8 cellular contexts compared by ENCODE assay signal in the genomic region with DNA sequence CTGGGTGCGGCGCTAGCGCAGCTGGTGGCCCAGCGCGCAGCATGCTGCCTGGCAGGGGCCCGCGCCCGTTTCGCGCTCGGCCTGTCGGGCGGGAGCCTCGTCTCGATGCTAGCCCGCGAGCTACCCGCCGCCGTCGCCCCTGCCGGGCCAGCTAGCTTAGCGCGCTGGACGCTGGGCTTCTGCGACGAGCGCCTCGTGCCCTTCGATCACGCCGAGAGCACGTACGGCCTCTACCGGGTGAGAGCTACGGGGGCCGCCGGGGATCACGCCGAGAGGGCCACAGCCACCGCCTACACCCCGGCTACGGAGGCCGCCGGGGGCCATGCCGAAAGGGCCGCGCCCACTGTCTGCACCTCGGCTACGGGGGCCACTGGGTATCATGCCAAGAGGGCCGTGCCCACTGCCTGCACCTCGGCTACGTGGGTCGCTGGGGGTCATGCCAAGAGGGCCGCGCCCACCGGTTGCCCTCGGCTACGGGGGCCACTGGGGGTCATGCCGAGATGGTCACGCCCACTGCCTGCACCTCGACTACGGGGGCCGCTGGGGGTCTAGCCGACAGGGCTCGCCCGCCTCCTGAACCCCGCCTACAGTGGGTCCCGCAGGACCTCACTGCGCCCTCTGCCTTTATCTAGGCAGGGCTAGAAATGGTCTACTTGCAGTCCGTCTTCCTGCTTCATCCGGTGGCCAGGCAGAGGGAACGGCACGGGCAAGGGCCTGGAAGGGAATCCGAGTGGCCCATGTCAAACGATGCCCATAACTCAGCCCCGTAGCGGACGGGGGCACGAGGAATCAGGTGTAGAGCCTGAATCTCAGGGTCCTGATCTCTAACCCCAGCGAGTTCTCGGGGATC. TPM values are rescaled to one million over a fixed set of nuclear protein-coding genes. Genes with fewer than 3 reads are reported as not detected.
A peak's percentile ranks its signal among the peaks of the same experiment; 100 is the strongest.
DNase-seq lines count a peak whose midpoint lies in the region; ATAC-seq and TF ChIP-seq lines count a peak whose summit lies in the region.

No MANE protein-coding gene starts in this region.

- peak overlapping the region; percentile 78 for H3K4me3 ChIP-seq in GM23338

- peak overlapping the region; percentile 90 for H3K4me2 ChIP-seq in GM23338

- peaks cover 13% of the 10 kb centered on the region for H3F3A ChIP-seq in GM23338 (replicated peaks; ENCODE audit: low read depth)

- H3K27me3 Mint-ChIP-seq in GM23338 (ENCODE audit: insufficient read depth, low read depth, poor library complexity) (peaks cover 19% of the 10 kb centered on the region), type B pancreatic cell (no peaks in the 10 kb centered on the region)
- no peaks in the 10 kb centered on the region for H3K27me3 Mint-ChIP-seq in activated naive CD8-positive, alpha-beta T cell treated with anti-CD3 and anti-CD28 coated beads for 36 hours

- in situ Hi-C loops in G401 (cut with HindIII; ENCODE audit: low sequenced_read_pairs): no loop called here

- H3K4me1 ChIP-seq in GM23338 (ENCODE audit: insufficient read depth): peaks cover 11% of the 10 kb centered on the region

- no peaks in the 10 kb centered on the region for H3K27me3 ChIP-seq in GM23338 (ENCODE audit: insufficient read depth)

- H3K27ac Mint-ChIP-seq in GM23338: no peak overlapping the region; the same call in 1 of the 2 replicates
- peak overlapping the region; percentile 99 for H3K27ac Mint-ChIP-seq in activated naive CD8-positive, alpha-beta T cell treated with anti-CD3 and anti-CD28 coated beads for 36 hours
- peak overlapping the region; percentile 88 for H3K27ac Mint-ChIP-seq in type B pancreatic cell

- TF ChIP-seq CTCF in GM23338 (conservative IDR thresholded peaks at IDR 0.05; ENCODE audit: low read depth in 2 of 2) (peak; percentile 30 to 66), type B pancreatic cell (conservative IDR thresholded peaks at IDR 0.05) (no peak)

- H3K9me2 ChIP-seq in GM23338 (ENCODE audit: insufficient read depth): no peaks in the 10 kb centered on the region

- intact Hi-C loops in cardiac septum (cut with DNase I): loop anchor here (2.0 kb wide), 1 partner anchor 43 kb away; a partner anchor contains a TSS
- intact Hi-C loops in posterior cingulate gyrus (cut with DNase I): loop anchor here (1.0 to 5.0 kb wide), 3 partner anchors 41 to 420 kb away; a partner anchor contains a TSS

- peak; percentile 81 for DNase-seq in G401 (ENCODE audit: low spot score)
- DNase-seq in GM23338 (ENCODE audit: low spot score): peak; percentile 94
- DNase-seq in Kasumi-1 (lab: John Stamatoyannopoulos, UW): peak; percentile 83 to 88
- DNase-seq in SKM-1 (lab: John Stamatoyannopoulos, UW; ENCODE audit: unreplicated experiment): peak; percentile 11
- DNase-seq in activated naive CD8-positive, alpha-beta T cell treated with anti-CD3 and anti-CD28 coated beads for 36 hours: peak; percentile 92
- DNase-seq in cardiac septum (ENCODE audit: low spot score): peak; percentile 94
- peak; percentile 81 to 98 (median 86) for DNase-seq in posterior cingulate gyrus
- peak; percentile 85 for DNase-seq in type B pancreatic cell (ENCODE audit: extremely low spot score, unreplicated experiment)

- H3K79me2 ChIP-seq in GM23338 (replicated peaks; ENCODE audit: insufficient read depth): peaks cover 26% of the 10 kb centered on the region

- H3K36me3 Mint-ChIP-seq in GM23338 (ENCODE audit: low read depth) (peaks cover 24% of the 10 kb centered on the region), type B pancreatic cell (peaks cover 14% of the 10 kb centered on the region)
- peaks cover 50% of the 10 kb centered on the region for H3K36me3 Mint-ChIP-seq in activated naive CD8-positive, alpha-beta T cell treated with anti-CD3 and anti-CD28 coated beads for 36 hours

- H3K36me3 ChIP-seq in GM23338 (ENCODE audit: insufficient read depth): no peaks in the 10 kb centered on the region

- H4K20me1 ChIP-seq in GM23338 (replicated peaks; ENCODE audit: insufficient read depth): no peaks in the 10 kb centered on the region

- H3K9me3 Mint-ChIP-seq in GM23338: peaks cover 4% of the 10 kb centered on the region; the same call in 2 of the 3 replicates
- H3K9me3 Mint-ChIP-seq in activated naive CD8-positive, alpha-beta T cell treated with anti-CD3 and anti-CD28 coated beads for 36 hours: peaks cover 3% of the 10 kb centered on the region
- H3K9me3 Mint-ChIP-seq in type B pancreatic cell: no peaks in the 10 kb centered on the region

- H3K4me1 Mint-ChIP-seq in GM23338 (peaks cover 13% of the 10 kb centered on the region), type B pancreatic cell (ENCODE audit: unreplicated experiment) (peaks cover 21% of the 10 kb centered on the region)
- peaks cover 33% of the 10 kb centered on the region for H3K4me1 Mint-ChIP-seq in activated naive CD8-positive, alpha-beta T cell treated with anti-CD3 and anti-CD28 coated beads for 36 hours

- H2AFZ ChIP-seq in GM23338: peak overlapping the region; percentile 86

- peak; percentile 82 for ATAC-seq in GM23338

- H3K4me3 Mint-ChIP-seq in GM23338 (peak overlapping the region; percentile 93), type B pancreatic cell (peak overlapping the region; percentile 100)
- peak overlapping the region; percentile 98 for H3K4me3 Mint-ChIP-seq in activated naive CD8-positive, alpha-beta T cell treated with anti-CD3 and anti-CD28 coated beads for 36 hours

- peak overlapping the region; percentile 81; the same call in 1 of the 2 replicates for H3K27ac ChIP-seq in GM23338 (ENCODE audit: low read depth)

TF ChIP-seq in GM23338, 12 proteins besides CTCF, POLR2A, EP300 and RAD21:
- TF ChIP-seq, protein P1, sequence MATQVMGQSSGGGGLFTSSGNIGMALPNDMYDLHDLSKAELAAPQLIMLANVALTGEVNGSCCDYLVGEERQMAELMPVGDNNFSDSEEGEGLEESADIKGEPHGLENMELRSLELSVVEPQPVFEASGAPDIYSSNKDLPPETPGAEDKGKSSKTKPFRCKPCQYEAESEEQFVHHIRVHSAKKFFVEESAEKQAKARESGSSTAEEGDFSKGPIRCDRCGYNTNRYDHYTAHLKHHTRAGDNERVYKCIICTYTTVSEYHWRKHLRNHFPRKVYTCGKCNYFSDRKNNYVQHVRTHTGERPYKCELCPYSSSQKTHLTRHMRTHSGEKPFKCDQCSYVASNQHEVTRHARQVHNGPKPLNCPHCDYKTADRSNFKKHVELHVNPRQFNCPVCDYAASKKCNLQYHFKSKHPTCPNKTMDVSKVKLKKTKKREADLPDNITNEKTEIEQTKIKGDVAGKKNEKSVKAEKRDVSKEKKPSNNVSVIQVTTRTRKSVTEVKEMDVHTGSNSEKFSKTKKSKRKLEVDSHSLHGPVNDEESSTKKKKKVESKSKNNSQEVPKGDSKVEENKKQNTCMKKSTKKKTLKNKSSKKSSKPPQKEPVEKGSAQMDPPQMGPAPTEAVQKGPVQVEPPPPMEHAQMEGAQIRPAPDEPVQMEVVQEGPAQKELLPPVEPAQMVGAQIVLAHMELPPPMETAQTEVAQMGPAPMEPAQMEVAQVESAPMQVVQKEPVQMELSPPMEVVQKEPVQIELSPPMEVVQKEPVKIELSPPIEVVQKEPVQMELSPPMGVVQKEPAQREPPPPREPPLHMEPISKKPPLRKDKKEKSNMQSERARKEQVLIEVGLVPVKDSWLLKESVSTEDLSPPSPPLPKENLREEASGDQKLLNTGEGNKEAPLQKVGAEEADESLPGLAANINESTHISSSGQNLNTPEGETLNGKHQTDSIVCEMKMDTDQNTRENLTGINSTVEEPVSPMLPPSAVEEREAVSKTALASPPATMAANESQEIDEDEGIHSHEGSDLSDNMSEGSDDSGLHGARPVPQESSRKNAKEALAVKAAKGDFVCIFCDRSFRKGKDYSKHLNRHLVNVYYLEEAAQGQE (IDR thresholded peaks at IDR 0.05; ENCODE audit: unreplicated experiment): no peak
- TF ChIP-seq CREB1 (CRISPR knock-in tag; IDR thresholded peaks at IDR 0.05; ENCODE audit: low read depth) (0 out of 2 replicates have a peak, but pooled peaks have one; percentile 36), POLR2AphosphoS5 (IDR thresholded peaks at IDR 0.05; ENCODE audit: low read depth) (peak; percentile 54; the same call in 1 of the 2 replicates)

RNA-seq across cellular contexts. Expression of a gene that starts 0.5 kb away (rescaled TPM):
- 111 and 141 TPM in 2 replicates for total RNA-seq in G401 (2014; rRNA removed; shearing (Covaris generic))
- total RNA-seq in GM23338 (2014; rRNA removed; shearing (Covaris generic)): 55.4 and 63.5 TPM in 2 replicates
- 56.9 and 62.2 TPM in 2 replicates for polyA plus RNA-seq in GM23338 (2016; fragmentation: Nextera tagmentation; extraction: Ambion mirVana)
- total RNA-seq in activated naive CD8-positive, alpha-beta T cell treated with anti-CD3 and anti-CD28 coated beads for 36 hours: 10 to 100 TPM; 55.0 to 58.4 TPM
- total RNA-seq in cardiac septum (24.8 TPM), type B pancreatic cell (ENCODE audit: low replicate concordance) (94.9 and 103 TPM in 2 replicates)

RNA-seq across cellular contexts. Expression of a gene that starts 41.6 kb away (rescaled TPM):
- 9.5 and 10.3 TPM in 2 replicates for total RNA-seq in G401 (2014; rRNA removed; shearing (Covaris generic))
- total RNA-seq in GM23338 (2014; rRNA removed; shearing (Covaris generic)): 9.3 and 11.6 TPM in 2 replicates
- 2.1 and 3.5 TPM in 2 replicates for polyA plus RNA-seq in GM23338 (2016; fragmentation: Nextera tagmentation; extraction: Ambion mirVana)
- 1 to 10 TPM; 2.6 to 2.8 TPM for total RNA-seq in activated naive CD8-positive, alpha-beta T cell treated with anti-CD3 and anti-CD28 coated beads for 36 hours
- total RNA-seq in cardiac septum (35.9 TPM), type B pancreatic cell (ENCODE audit: low replicate concordance) (12.1 and 15.5 TPM in 2 replicates)

RNA-seq across cellular contexts. Expression of a gene that starts 43.5 kb away (rescaled TPM):
- total RNA-seq in G401 (2014; rRNA removed; shearing (Covaris generic)): 73.2 and 75.4 TPM in 2 replicates
- 52.0 and 63.4 TPM in 2 replicates for total RNA-seq in GM23338 (2014; rRNA removed; shearing (Covaris generic))
- 16.1 and 18.2 TPM in 2 replicates for polyA plus RNA-seq in GM23338 (2016; fragmentation: Nextera tagmentation; extraction: Ambion mirVana)
- 10 to 100 TPM; 78.9 to 80.1 TPM for total RNA-seq in activated naive CD8-positive, alpha-beta T cell treated with anti-CD3 and anti-CD28 coated beads for 36 hours
- 41.1 TPM for total RNA-seq in cardiac septum
- total RNA-seq in type B pancreatic cell (ENCODE audit: low replicate concordance): 69.7 and 73.7 TPM in 2 replicates

RNA-seq across cellular contexts. Expression of a gene that starts 51.2 kb away (rescaled TPM):
- not detected in 2 replicates for total RNA-seq in G401 (2014; rRNA removed; shearing (Covaris generic))
- total RNA-seq in GM23338 (2014; rRNA removed; shearing (Covaris generic)): not detected in 2 replicates
- polyA plus RNA-seq in GM23338 (2016; fragmentation: Nextera tagmentation; extraction: Ambion mirVana): not detected in 2 replicates
- not detected for total RNA-seq in activated naive CD8-positive, alpha-beta T cell treated with anti-CD3 and anti-CD28 coated beads for 36 hours
- 0.59 TPM for total RNA-seq in cardiac septum
- not detected in 2 replicates for total RNA-seq in type B pancreatic cell (ENCODE audit: low replicate concordance)

Comparison
In these comparisons a context has a peak if more than half of its experiments do, and no peak if none do; other contexts are left out.
1. Peak in every context shown above with its lines: DNase-seq, ATAC-seq, H3K4me3 ChIP-seq and H3K27ac ChIP-seq.
2. DNase-seq: peak in every context shown above with its lines; median percentile 94 in GM23338; 94 in cardiac septum; 92 in activated naive CD8-positive, alpha-beta T cell treated with anti-CD3 and anti-CD28 coated beads for 36 hours; 86 in posterior cingulate gyrus; 86 in Kasumi-1; 85 in type B pancreatic cell; 81 in G401; 11 in SKM-1.